Comparison of ENCODE assay signal across 9 cellular contexts in the genomic region with DNA sequence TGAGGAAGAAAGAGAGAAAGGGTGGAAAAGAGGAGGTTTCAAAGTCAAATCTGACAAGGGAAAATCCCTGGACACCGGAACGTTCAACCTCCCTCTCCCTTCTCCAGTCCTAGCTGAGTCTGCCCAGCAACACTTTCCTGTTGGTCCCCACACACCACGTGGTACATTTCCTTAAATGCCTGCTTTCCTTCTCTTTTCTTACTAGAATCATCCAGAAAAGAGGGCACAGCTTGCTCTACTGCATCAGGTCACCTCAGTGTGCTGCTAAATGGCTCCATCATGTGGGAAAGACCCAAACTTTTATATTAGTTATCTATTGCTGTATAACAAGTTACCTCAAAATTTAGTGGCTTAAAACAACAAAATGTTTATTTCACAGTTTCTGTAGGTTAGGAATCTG.
A peak's percentile ranks its signal among the peaks of the same experiment; 100 is the strongest.
DNase-seq lines count a peak whose midpoint lies in the region; ATAC-seq and TF ChIP-seq lines count a peak whose summit lies in the region.
"Had no signal": no experiment of that assay in that cellular context is flagged by ENCODE, and none has a peak within 500 bp of the region (broad histone marks: within the 10 kb centered on the region; RNA-seq: fewer than 3 reads in every experiment).

No MANE protein-coding gene starts in this region.

- H3K4me1 ChIP-seq in trophoblast cell (ENCODE audit: control insufficient read depth in 1 of 2, insufficient read depth in 2 of 2, low read length in 2 of 2), result no peaks in the 10 kb centered on the region

- peak; percentile 32 for TF ChIP-seq CTCF in epithelial cell of proximal tubule (conservative IDR thresholded peaks at IDR 0.05; ENCODE audit: low read depth, low read length)

- H3K4me2 ChIP-seq in trophoblast cell (ENCODE audit: low read length), result no peak overlapping the region

- H4K8ac ChIP-seq in trophoblast cell (ENCODE audit: low read depth, low read length), result no peak overlapping the region

- no CpG with 5 or more reads among the region's 3 CpGs for WGBS in trophoblast cell (ENCODE audit: extremely low coverage, insufficient coverage, insufficient read length)

- H2BK12ac ChIP-seq in trophoblast cell (ENCODE audit: low read length), result no peak overlapping the region

- peak; percentile 54 for DNase-seq in HT1080 (ENCODE audit: low read depth)
- peak; percentile 41 for DNase-seq in epithelial cell of proximal tubule (ENCODE audit: low read depth)
- DNase-seq in trophoblast cell, result peak; percentile 17 to 23
- DNase-seq in NCI-H526 treated with DMSO at 0.1 percent for 48 hours (lab: John Stamatoyannopoulos, UW), result no peak
- DNase-seq in NCI-H2081 (lab: John Stamatoyannopoulos, UW), result no peak
- no peak for DNase-seq in stimulated activated naive CD4-positive, alpha-beta T cell (lab: John Stamatoyannopoulos, UW)
- no peak for DNase-seq in GF-D8 (lab: John Stamatoyannopoulos, UW)
- DNase-seq: NCI-H1694 treated with DMSO at 0.1 percent for 48 hours had no signal

- H3K23ac ChIP-seq in trophoblast cell (ENCODE audit: low read length), result no peak overlapping the region

- H4K91ac ChIP-seq in trophoblast cell (ENCODE audit: low read depth, low read length), result no peak overlapping the region

- H3K36me3 ChIP-seq in trophoblast cell (ENCODE audit: control insufficient read depth in 1 of 2, insufficient read depth in 2 of 2, low read length in 2 of 2), result no peaks in the 10 kb centered on the region

- H3K18ac ChIP-seq in trophoblast cell (ENCODE audit: low read length), result no peak overlapping the region

- H2BK5ac ChIP-seq in trophoblast cell (ENCODE audit: low read depth, low read length, poor library complexity), result no peak overlapping the region

- H2AFZ ChIP-seq in trophoblast cell (ENCODE audit: insufficient read depth, low read length, poor library complexity), result no peak overlapping the region

- H3K9ac ChIP-seq in trophoblast cell (ENCODE audit: low read length), result no peak overlapping the region

- H3K27ac ChIP-seq in trophoblast cell (ENCODE audit: low read depth, low read length), result no peak overlapping the region

- no peaks in the 10 kb centered on the region for H3K79me2 ChIP-seq in trophoblast cell (ENCODE audit: control insufficient read depth, insufficient read depth, low read length, poor library complexity)

- no peak overlapping the region for H3K4ac ChIP-seq in trophoblast cell (ENCODE audit: low read depth, low read length)

- no peak overlapping the region for H2AK5ac ChIP-seq in trophoblast cell (ENCODE audit: low read length)

- H3K79me1 ChIP-seq in trophoblast cell (ENCODE audit: low read length), result no peaks in the 10 kb centered on the region

- H3K4me3 ChIP-seq in epithelial cell of proximal tubule (ENCODE audit: low read depth, low read length) (peak overlapping the region; percentile 43), trophoblast cell (ENCODE audit: low read depth, low read length) (no peak overlapping the region)

- H3K27me3 ChIP-seq in trophoblast cell (ENCODE audit: insufficient read depth, low read length), result no peaks in the 10 kb centered on the region

- no peak overlapping the region for H3K14ac ChIP-seq in trophoblast cell (ENCODE audit: low read length)

- no peak overlapping the region for H4K12ac ChIP-seq in trophoblast cell (ENCODE audit: low read depth, low read length)

- peak; percentile 59 for ATAC-seq in GM18907 (IDR thresholded peaks at IDR 0.05; ENCODE audit: unreplicated experiment)

- no peaks in the 10 kb centered on the region for H3K9me3 ChIP-seq in trophoblast cell (ENCODE audit: insufficient read depth, low read depth, low read length)

- H2BK120ac ChIP-seq in trophoblast cell (ENCODE audit: insufficient read depth, low read length, poor library complexity), result no peak overlapping the region

Comparison
In these comparisons a context has a peak if more than half of its experiments do, and no peak if none do; other contexts are left out.
1. DNase-seq: peak in HT1080 (single experiment), epithelial cell of proximal tubule (single experiment) and trophoblast cell (2 of 2); none in NCI-H526 treated with DMSO at 0.1 percent for 48 hours (single experiment), NCI-H2081 (0 of 2), stimulated activated naive CD4-positive, alpha-beta T cell (0 of 6) and GF-D8 (single experiment).